In genomic region chr4:168208957-168209614, GRCh38 we compare ENCODE assay signal across 24 cellular contexts.
"Had no signal": no experiment of that assay in that cellular context is flagged by ENCODE, and none has a peak within 500 bp of the region (broad histone marks: within the 10 kb centered on the region; RNA-seq: fewer than 3 reads in every experiment).

No MANE protein-coding gene starts in this region.

- H3K4me3 ChIP-seq: coronary artery, esophagus muscularis mucosa, lung, neural progenitor cell, prostate gland, sigmoid colon, spleen, testis, tibial artery, upper lobe of left lung, vagina had no signal

- H3K36me3 ChIP-seq: esophagus muscularis mucosa, neural progenitor cell, prostate gland, sigmoid colon, upper lobe of left lung, vagina had no signal

- H2AFZ ChIP-seq: neural progenitor cell had no signal

- FAIRE-seq: endothelial cell of umbilical vein, keratinocyte had no signal

- H3K9me3 ChIP-seq: prostate gland, testis, vagina had no signal

- DNase-seq: dermis blood vessel endothelial cell; effector memory CD4-positive, alpha-beta T cell; foreskin melanocyte; hypothalamus; naive thymus-derived CD4-positive, alpha-beta T cell; right cardiac atrium; sigmoid colon; spleen; stimulated activated CD4-positive, alpha-beta T cell treated with anti-CD3 and anti-CD28 coated beads, Interleukin-4, amount 100 ng/mL, for 4 hours; stimulated activated naive CD8-positive, alpha-beta T cell treated with anti-CD3 and anti-CD28 coated beads, Interleukin-15, Interleukin-2, amounts not matched to agents 100 U/mL and 50 U/mL, for 24 hours; substantia nigra; testis; tibial artery; upper lobe of left lung had no signal

- H3K4me2 ChIP-seq: neural progenitor cell had no signal

- H3K9ac ChIP-seq: neural progenitor cell had no signal

- H3K27ac ChIP-seq: coronary artery, esophagus muscularis mucosa, neural progenitor cell, prostate gland, sigmoid colon, spleen, testis, tibial artery, upper lobe of left lung, vagina had no signal

- ATAC-seq: left lobe of liver; naive thymus-derived CD4-positive, alpha-beta T cell; right cardiac atrium; stimulated activated memory B cell treated with anti-CD40 and anti-IgM and Interleukin-4, amounts not matched to agents 10 μg/mL and 1 μg/mL and 100 μg/mL, for 72 hours; stimulated activated naive CD8-positive, alpha-beta T cell treated with anti-CD3 and anti-CD28 coated beads, Interleukin-15, Interleukin-2, amounts not matched to agents 100 U/mL and 50 U/mL, for 24 hours had no signal

- H3K27me3 ChIP-seq: esophagus muscularis mucosa, neural progenitor cell, sigmoid colon, spleen, testis, tibial artery, upper lobe of left lung, vagina had no signal

- H3K4me1 ChIP-seq: esophagus muscularis mucosa, neural progenitor cell, prostate gland, sigmoid colon, spleen, testis, tibial artery, upper lobe of left lung, vagina had no signal
